In the genomic region with DNA sequence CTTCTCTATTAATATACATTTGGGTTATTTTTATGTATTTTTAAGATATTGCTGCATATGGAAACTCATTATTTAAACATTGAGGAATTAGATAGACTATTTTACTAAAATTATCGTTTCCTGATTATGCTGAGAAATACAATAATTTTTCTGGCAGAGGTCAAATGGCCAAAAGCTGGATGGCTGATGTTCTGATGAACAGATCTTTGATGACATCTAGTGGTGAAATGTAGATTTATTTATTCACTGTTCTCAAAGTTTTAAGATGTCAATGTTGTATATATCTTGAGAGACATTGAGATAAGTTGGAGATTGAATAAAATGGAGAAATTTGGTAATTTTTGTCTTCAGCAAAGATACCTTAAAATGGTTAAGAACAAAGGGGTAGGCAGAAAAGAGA, we compare ENCODE assay signal across 2 cellular contexts.
A peak's percentile ranks its signal among the peaks of the same experiment; 100 is the strongest.
TF ChIP-seq lines count a peak whose summit lies in the region.

No MANE protein-coding gene starts in this region.

TF ChIP-seq in GM12878, 131 proteins besides CTCF, POLR2A, EP300 and RAD21 (continued from another document):
- TF ChIP-seq NR2F1 (conservative IDR thresholded peaks at IDR 0.05) (peak; percentile 66; the same call in 1 of the 2 replicates), SMC3 (IDR thresholded peaks at IDR 0.05; ENCODE audit: borderline replicate concordance, low read length) (peak; percentile 82), POLR2AphosphoS5 (IDR thresholded peaks at IDR 0.05; ENCODE audit: low read length) (no peak)
TF ChIP-seq in GM12878: peak in this region for 2.

TF ChIP-seq in HepG2, 621 proteins besides CTCF, POLR2A, EP300 and RAD21 (continued from another document):
- TF ChIP-seq ZC3H13 (CRISPR knock-in tag; IDR thresholded peaks at IDR 0.05) (no peak), ZFP36 (IDR thresholded peaks at IDR 0.05; ENCODE audit: borderline replicate concordance, low read depth, low read length, partially characterized antibody) (no peak), SMC3 (IDR thresholded peaks at IDR 0.05; ENCODE audit: low read length) (peak; percentile 46; the same call in 1 of the 2 replicates), STAG1 (CRISPR knock-in tag; IDR thresholded peaks at IDR 0.05) (peak; percentile 67), NCOR1 (IDR thresholded peaks at IDR 0.05; ENCODE audit: borderline replicate concordance, low read length) (no peak), ZNF382 (CRISPR knock-in tag; IDR thresholded peaks at IDR 0.05; ENCODE audit: borderline replicate concordance) (no peak), ZNF564 (CRISPR knock-in tag; IDR thresholded peaks at IDR 0.05) (no peak), ZNF879 (CRISPR knock-in tag; IDR thresholded peaks at IDR 0.05) (no peak), HOXA5 (CRISPR knock-in tag; IDR thresholded peaks at IDR 0.05) (no peak), HNRNPH1 (optimal IDR thresholded peaks at IDR 0.05; ENCODE audit: low read depth, low read length) (no peak), JUNB (CRISPR knock-in tag; IDR thresholded peaks at IDR 0.05; ENCODE audit: borderline replicate concordance) (no peak)
- TF ChIP-seq, protein P1, sequence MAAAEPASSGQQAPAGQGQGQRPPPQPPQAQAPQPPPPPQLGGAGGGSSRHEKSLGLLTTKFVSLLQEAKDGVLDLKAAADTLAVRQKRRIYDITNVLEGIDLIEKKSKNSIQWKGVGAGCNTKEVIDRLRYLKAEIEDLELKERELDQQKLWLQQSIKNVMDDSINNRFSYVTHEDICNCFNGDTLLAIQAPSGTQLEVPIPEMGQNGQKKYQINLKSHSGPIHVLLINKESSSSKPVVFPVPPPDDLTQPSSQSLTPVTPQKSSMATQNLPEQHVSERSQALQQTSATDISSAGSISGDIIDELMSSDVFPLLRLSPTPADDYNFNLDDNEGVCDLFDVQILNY (CRISPR knock-in tag; conservative IDR thresholded peaks at IDR 0.05): no peak
- TF ChIP-seq, protein P2, sequence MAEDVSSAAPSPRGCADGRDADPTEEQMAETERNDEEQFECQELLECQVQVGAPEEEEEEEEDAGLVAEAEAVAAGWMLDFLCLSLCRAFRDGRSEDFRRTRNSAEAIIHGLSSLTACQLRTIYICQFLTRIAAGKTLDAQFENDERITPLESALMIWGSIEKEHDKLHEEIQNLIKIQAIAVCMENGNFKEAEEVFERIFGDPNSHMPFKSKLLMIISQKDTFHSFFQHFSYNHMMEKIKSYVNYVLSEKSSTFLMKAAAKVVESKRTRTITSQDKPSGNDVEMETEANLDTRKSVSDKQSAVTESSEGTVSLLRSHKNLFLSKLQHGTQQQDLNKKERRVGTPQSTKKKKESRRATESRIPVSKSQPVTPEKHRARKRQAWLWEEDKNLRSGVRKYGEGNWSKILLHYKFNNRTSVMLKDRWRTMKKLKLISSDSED (CRISPR knock-in tag; IDR thresholded peaks at IDR 0.05): no peak
